In the genomic region with DNA sequence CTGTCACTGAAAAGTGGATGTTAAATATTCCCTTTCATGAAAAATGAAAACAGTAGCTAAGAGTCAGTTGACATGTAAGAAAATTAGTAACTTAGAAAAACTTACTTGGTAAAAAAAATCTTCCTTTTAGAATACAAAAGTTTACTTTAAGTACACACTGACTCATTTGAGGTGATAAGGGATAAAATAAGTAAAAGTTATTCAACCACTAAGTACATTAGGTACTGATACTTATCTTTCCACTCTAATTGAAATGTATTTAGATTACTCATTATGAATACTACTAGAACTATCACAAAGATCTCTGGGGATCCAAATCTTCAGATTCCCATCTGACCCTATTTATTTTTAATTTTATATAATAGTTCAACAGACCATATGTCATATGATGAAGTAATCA, we compare ENCODE assay signal across 1 cellular context.
TF ChIP-seq lines count a peak whose summit lies in the region.

No MANE protein-coding gene starts in this region.

TF ChIP-seq in IMR-90, 13 proteins besides CTCF, POLR2A, EP300 and RAD21:
- TF ChIP-seq MAZ (IDR thresholded peaks at IDR 0.05; ENCODE audit: borderline replicate concordance, low read depth, low read length) (no peak), CEBPB (IDR thresholded peaks at IDR 0.05; ENCODE audit: low read depth, low read length) (no peak), RCOR1 (IDR thresholded peaks at IDR 0.05; ENCODE audit: insufficient replicate concordance, low read length) (no peak), CHD1 (IDR thresholded peaks at IDR 0.05; ENCODE audit: low read depth, low read length) (no peak), MXI1 (IDR thresholded peaks at IDR 0.05; ENCODE audit: borderline replicate concordance, low read depth, low read length) (no peak), SMC3 (IDR thresholded peaks at IDR 0.05; ENCODE audit: low read depth, low read length) (no peak), FOS (IDR thresholded peaks at IDR 0.05; ENCODE audit: low read depth, low read length) (no peak), BHLHE40 (IDR thresholded peaks at IDR 0.05; ENCODE audit: low read depth, low read length) (no peak), RFX5 (IDR thresholded peaks at IDR 0.05; ENCODE audit: low read depth, low read length) (no peak), USF2 (IDR thresholded peaks at IDR 0.05; ENCODE audit: low read depth, low read length) (no peak), NFE2L2 (IDR thresholded peaks at IDR 0.05; ENCODE audit: low read depth, low read length) (no peak), MAFK (IDR thresholded peaks at IDR 0.05; ENCODE audit: low read depth, low read length) (no peak), ELK1 (IDR thresholded peaks at IDR 0.05; ENCODE audit: borderline replicate concordance, low read depth, low read length) (no peak)
